ENCODE assay signal across 7 cellular contexts in the genomic region with DNA sequence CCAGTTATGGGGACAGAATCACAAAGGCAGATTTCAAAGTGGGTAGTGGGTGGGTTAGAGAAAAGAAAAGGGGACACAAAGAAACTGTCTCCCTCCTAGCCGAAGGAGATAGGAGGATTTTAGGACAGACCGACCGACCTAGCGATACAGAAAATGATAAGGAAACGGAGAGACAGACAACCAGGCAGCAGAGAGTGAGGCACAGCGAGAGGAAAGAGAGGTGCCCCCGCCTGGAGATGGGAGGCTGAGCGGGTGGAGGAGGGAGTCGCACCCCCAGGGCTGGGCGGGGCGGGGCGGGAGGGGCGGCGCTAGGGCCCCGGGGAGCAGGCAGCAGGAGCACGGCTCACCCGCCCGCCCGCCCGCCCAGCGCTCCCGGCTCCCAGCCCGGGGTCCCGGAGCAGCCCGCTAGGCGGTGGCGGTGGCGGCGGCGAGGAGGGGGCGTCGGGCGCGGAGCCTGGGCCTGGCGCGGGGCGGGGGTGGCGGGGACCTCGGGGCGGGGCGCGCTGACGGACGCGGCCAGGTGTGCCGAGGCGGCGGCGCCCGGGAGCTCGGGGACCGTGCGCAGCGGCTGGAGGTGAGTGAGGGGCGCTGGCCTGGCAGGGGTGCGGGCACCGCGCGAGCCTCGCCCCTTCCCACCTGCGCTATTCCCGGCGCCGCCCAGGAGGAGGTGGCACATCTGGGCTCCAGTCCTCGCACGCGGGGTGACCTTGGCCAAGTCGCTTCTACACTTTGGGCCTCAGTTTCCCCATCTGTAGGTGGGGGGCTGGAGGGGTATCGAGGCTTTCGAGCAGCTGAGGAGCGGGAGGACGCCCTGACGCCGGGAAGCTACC. TPM values are rescaled to one million over a fixed set of nuclear protein-coding genes. Genes with fewer than 3 reads are reported as not detected.
DNase-seq lines count a peak whose midpoint lies in the region; ATAC-seq and TF ChIP-seq lines count a peak whose summit lies in the region.

No MANE protein-coding gene starts in this region.

- H3K27me3 ChIP-seq in esophagus (ENCODE audit: control insufficient read depth in 1 of 2, insufficient read depth in 2 of 2, low read length in 2 of 2) = no peaks in the 10 kb centered on the region

- CTCF ChIA-PET in activated CD4-positive, alpha-beta memory T cell treated with anti-CD3 and anti-CD28 coated beads, Interleukin-2, amount 10 ng/mL, durations not matched to agents 7 days and 5 days (lab: Charles Lee) = no interaction called here

- no peaks in the 10 kb centered on the region for H3K36me3 Mint-ChIP-seq in activated CD4-positive, alpha-beta memory T cell treated with anti-CD3 and anti-CD28 coated beads, Interleukin-2, amount 10 ng/mL, durations not matched to agents 7 days and 5 days (ENCODE audit: low read depth)
- H3K36me3 Mint-ChIP-seq in nephron (ENCODE audit: low read depth) = peaks cover 6% of the 10 kb centered on the region

- DNase-seq in activated CD4-positive, alpha-beta memory T cell treated with anti-CD3 and anti-CD28 coated beads, Interleukin-2, amount 10 ng/mL, durations not matched to agents 7 days and 5 days = peak; percentile 20
- DNase-seq in CD1c-positive myeloid dendritic cell (ENCODE audit: extremely low spot score) = no peak
- no peak for DNase-seq in activated CD4-positive, CD25-positive, alpha-beta regulatory T cell (lab: John Stamatoyannopoulos, UW)

- peaks cover 6 to 24% of the 10 kb centered on the region in 2 donors for H3K4me1 ChIP-seq in esophagus (ENCODE audit: control insufficient read depth in 2 of 2, insufficient read depth in 2 of 2, low read length in 1 of 2)

- H3K9me3 Mint-ChIP-seq in activated CD4-positive, alpha-beta memory T cell treated with anti-CD3 and anti-CD28 coated beads, Interleukin-2, amount 10 ng/mL, durations not matched to agents 7 days and 5 days = no peaks in the 10 kb centered on the region
- H3K9me3 Mint-ChIP-seq in nephron = no peaks in the 10 kb centered on the region

- WGBS in esophagus, 2 donors = 4 to 7% methylated on average over 30 to 74 of the region's 74 CpGs

- ATAC-seq in GM19023 (IDR thresholded peaks at IDR 0.05; ENCODE audit: unreplicated experiment) = peak; percentile 34
- ATAC-seq in HG03521 (IDR thresholded peaks at IDR 0.05; ENCODE audit: unreplicated experiment) = peak; percentile 29

- peak overlapping the region; percentile 68 for H3K4me3 Mint-ChIP-seq in activated CD4-positive, alpha-beta memory T cell treated with anti-CD3 and anti-CD28 coated beads, Interleukin-2, amount 10 ng/mL, durations not matched to agents 7 days and 5 days
- peak overlapping the region; percentile 82 to 91 (median 86) for H3K4me3 Mint-ChIP-seq in nephron

- no peak for TF ChIP-seq CTCF in nephron (IDR thresholded peaks at IDR 0.05; ENCODE audit: unreplicated experiment in 3 of 3)

- H3K9me3 ChIP-seq in esophagus (ENCODE audit: control insufficient read depth in 2 of 2, insufficient read depth in 1 of 2, low read depth in 1 of 2, low read length in 1 of 2) = no peaks in the 10 kb centered on the region

- POLR2A ChIA-PET in activated CD4-positive, alpha-beta memory T cell treated with anti-CD3 and anti-CD28 coated beads, Interleukin-2, amount 10 ng/mL, durations not matched to agents 7 days and 5 days (lab: Charles Lee) = no interaction called here

- H3K4me3 ChIP-seq in esophagus (ENCODE audit: low read depth in 1 of 2, low read length in 2 of 2) = peak overlapping the region; percentile 59 to 66

- H3K27ac ChIP-seq in esophagus (ENCODE audit: low read depth in 2 of 2, low read length in 1 of 2) = peak overlapping the region; percentile 70 to 82

- H3K4me1 Mint-ChIP-seq in activated CD4-positive, alpha-beta memory T cell treated with anti-CD3 and anti-CD28 coated beads, Interleukin-2, amount 10 ng/mL, durations not matched to agents 7 days and 5 days = peaks cover 12% of the 10 kb centered on the region
- peaks cover 66% of the 10 kb centered on the region for H3K4me1 Mint-ChIP-seq in nephron

- H3K27ac Mint-ChIP-seq in activated CD4-positive, alpha-beta memory T cell treated with anti-CD3 and anti-CD28 coated beads, Interleukin-2, amount 10 ng/mL, durations not matched to agents 7 days and 5 days = no peak overlapping the region
- H3K27ac Mint-ChIP-seq in nephron = peak overlapping the region; percentile 26 to 76 (median 70)

- no peaks in the 10 kb centered on the region for H3K36me3 ChIP-seq in esophagus (ENCODE audit: control insufficient read depth in 2 of 2, insufficient read depth in 2 of 2, low read length in 1 of 2)

- peaks cover 28% of the 10 kb centered on the region for H3K27me3 Mint-ChIP-seq in activated CD4-positive, alpha-beta memory T cell treated with anti-CD3 and anti-CD28 coated beads, Interleukin-2, amount 10 ng/mL, durations not matched to agents 7 days and 5 days
- H3K27me3 Mint-ChIP-seq in nephron (ENCODE audit: low read depth) = no peaks in the 10 kb centered on the region

RNA-seq across cellular contexts. Expression of a gene that starts 15.9 kb away (rescaled TPM):
- under 1 TPM; 0.08 to 0.10 TPM for total RNA-seq in activated CD4-positive, alpha-beta memory T cell treated with anti-CD3 and anti-CD28 coated beads, Interleukin-2, amount 10 ng/mL, durations not matched to agents 7 days and 5 days
- 1 to 10 TPM; 4.3 to 5.0 TPM for polyA plus RNA-seq in esophagus

RNA-seq across cellular contexts. Expression of a gene that starts 36.5 kb away (rescaled TPM):
- total RNA-seq in activated CD4-positive, alpha-beta memory T cell treated with anti-CD3 and anti-CD28 coated beads, Interleukin-2, amount 10 ng/mL, durations not matched to agents 7 days and 5 days = under 1 TPM in 1 of 2 experiments, not detected in 1; 0.13 TPM
- under 1 TPM; 0.05 to 0.24 TPM for polyA plus RNA-seq in esophagus
